Comparison of ENCODE assay signal across 10 cellular contexts in genomic region chr14:34699873-34700621, GRCh38. TPM values are rescaled to one million over a fixed set of nuclear protein-coding genes. Genes with fewer than 3 reads are reported as not detected.
DNase-seq lines count a peak whose midpoint lies in the region; ATAC-seq and TF ChIP-seq lines count a peak whose summit lies in the region.
"Had no signal": no experiment of that assay in that cellular context is flagged by ENCODE, and none has a peak within 500 bp of the region (broad histone marks: within the 10 kb centered on the region; RNA-seq: fewer than 3 reads in every experiment).

No MANE protein-coding gene starts in this region.

- DNase-seq in MCF 10A (ENCODE audit: unreplicated experiment) (peak; percentile 80), breast epithelium (ENCODE audit: low spot score in 2 of 2) (no peak), SJCRH30 (peak; percentile 68 to 87), foreskin fibroblast (peak; percentile 87 to 92), upper lobe of right lung (no peak), ascending aorta (ENCODE audit: low spot score in 2 of 2) (no peak), hippocampal formation (lab: John Stamatoyannopoulos, UW) (no peak)
- no peak for DNase-seq in stimulated activated CD4-positive, alpha-beta T cell treated with anti-CD3 and anti-CD28 coated beads, Interleukin-4, amount 100 ng/mL, for 24 hours
- DNase-seq: CD8-positive, alpha-beta T cell; left ventricle myocardium superior had no signal

- H3K27ac Mint-ChIP-seq in MCF 10A (ENCODE audit: low read depth, unreplicated experiment) = peak overlapping the region; percentile 77
- H3K27ac Mint-ChIP-seq: CD8-positive, alpha-beta T cell had no signal

- H3K4me3 ChIP-seq in breast epithelium = no peak overlapping the region
- no peak overlapping the region for H3K4me3 ChIP-seq in SJCRH30
- no peak overlapping the region for H3K4me3 ChIP-seq in foreskin fibroblast (ENCODE audit: low read depth in 1 of 2, low read length in 2 of 2)
- H3K4me3 ChIP-seq in upper lobe of right lung = no peak overlapping the region
- no peak overlapping the region for H3K4me3 ChIP-seq in ascending aorta

- H3K36me3 Mint-ChIP-seq in MCF 10A (ENCODE audit: insufficient read depth, unreplicated experiment) = no peaks in the 10 kb centered on the region
- H3K36me3 Mint-ChIP-seq: CD8-positive, alpha-beta T cell had no signal

- TF ChIP-seq POLR2A in breast epithelium (IDR thresholded peaks at IDR 0.05) = no peak

- H3K27ac ChIP-seq in breast epithelium (no peak overlapping the region), SJCRH30 (peak overlapping the region; percentile 59), upper lobe of right lung (no peak overlapping the region), ascending aorta (no peak overlapping the region)

- no peaks in the 10 kb centered on the region for H3K9me3 Mint-ChIP-seq in MCF 10A (ENCODE audit: unreplicated experiment)
- H3K9me3 Mint-ChIP-seq: CD8-positive, alpha-beta T cell had no signal

- no TSS peak for BruUV-seq in MCF 10A (replicated peaks; lab: Mats Ljungman, UMichigan)

- H3K27me3 Mint-ChIP-seq in MCF 10A (ENCODE audit: insufficient read depth, unreplicated experiment) = no peaks in the 10 kb centered on the region

- H3K4me1 ChIP-seq in breast epithelium (no peaks in the 10 kb centered on the region), SJCRH30 (peaks cover 27% of the 10 kb centered on the region), upper lobe of right lung (no peaks in the 10 kb centered on the region), ascending aorta (no peaks in the 10 kb centered on the region)

- peak overlapping the region; percentile 37 for H3K4me3 Mint-ChIP-seq in MCF 10A (ENCODE audit: unreplicated experiment)
- H3K4me3 Mint-ChIP-seq: CD8-positive, alpha-beta T cell had no signal

- TF ChIP-seq CTCF in MCF 10A (IDR thresholded peaks at IDR 0.05; ENCODE audit: unreplicated experiment) = no peak
- TF ChIP-seq CTCF in breast epithelium (IDR thresholded peaks at IDR 0.05) = no peak
- no peak for TF ChIP-seq CTCF in foreskin fibroblast (IDR thresholded peaks at IDR 0.05; ENCODE audit: low read depth, low read length)
- no peak for TF ChIP-seq CTCF in upper lobe of right lung (IDR thresholded peaks at IDR 0.05)
- TF ChIP-seq CTCF in ascending aorta (IDR thresholded peaks at IDR 0.05) = no peak

- H3K4me1 Mint-ChIP-seq in MCF 10A (ENCODE audit: insufficient read depth, unreplicated experiment) = peaks cover 15% of the 10 kb centered on the region

- no peak for ATAC-seq in upper lobe of right lung
- ATAC-seq: CD8-positive, alpha-beta T cell; left ventricle myocardium superior had no signal

- H3K36me3 ChIP-seq in breast epithelium = no peaks in the 10 kb centered on the region
- H3K36me3 ChIP-seq in SJCRH30 = no peaks in the 10 kb centered on the region
- no peaks in the 10 kb centered on the region for H3K36me3 ChIP-seq in upper lobe of right lung
- no peaks in the 10 kb centered on the region for H3K36me3 ChIP-seq in ascending aorta

- CTCF ChIA-PET in MCF 10A (lab: Yijun Ruan, JAX) = interaction anchor here (0.6 to 3.6 kb wide), 7 partner anchors 8 to 422 kb away, joined by 3 to 21 read pairs (median 4); partner anchors contain the start of gene PRORP

- H3K27me3 ChIP-seq in breast epithelium = no peaks in the 10 kb centered on the region
- H3K27me3 ChIP-seq in SJCRH30 = no peaks in the 10 kb centered on the region
- no peaks in the 10 kb centered on the region for H3K27me3 ChIP-seq in upper lobe of right lung
- H3K27me3 ChIP-seq in ascending aorta = no peaks in the 10 kb centered on the region

- intact Hi-C loops in MCF 10A (cut with micrococcal nuclease) = no loop called here
- intact Hi-C loops in breast epithelium (cut with DNase I; ENCODE audit: low total_unique reads) = no loop called here
- intact Hi-C loops in upper lobe of right lung (cut with DNase I) = no loop called here
- intact Hi-C loops in ascending aorta (cut with DNase I) = no loop called here

- no peaks in the 10 kb centered on the region for H3K9me3 ChIP-seq in breast epithelium
- no peaks in the 10 kb centered on the region for H3K9me3 ChIP-seq in SJCRH30 (replicated peaks)
- H3K9me3 ChIP-seq in upper lobe of right lung = no peaks in the 10 kb centered on the region
- no peaks in the 10 kb centered on the region for H3K9me3 ChIP-seq in ascending aorta

- POLR2A ChIA-PET in MCF 10A (lab: Yijun Ruan, JAX) = interaction anchor here (0.7 to 4.9 kb wide), 11 partner anchors 9 to 346 kb away, joined by 3 to 92 read pairs (median 6); partner anchors contain the start of genes BAZ1A, CFL2, FAM177A1 and SRP54

RNA-seq across cellular contexts. Expression of gene CFL2, which starts 14.3 kb away (rescaled TPM):
- total RNA-seq in MCF 10A (2022) = 39.7 and 53.7 TPM in 2 replicates
- 10 to 100 TPM; 28.8 to 75.2 (median 34.4) TPM for total RNA-seq in breast epithelium
- total RNA-seq in SJCRH30 (2014; rRNA removed; shearing (Covaris generic)) = 197 and 233 TPM in 2 replicates
- 56.5 TPM for total RNA-seq in upper lobe of right lung
- total RNA-seq in ascending aorta = 49.0 TPM

Comparison
In these comparisons a context has a peak if more than half of its experiments do, and no peak if none do; other contexts are left out.
1. DNase-seq: peak in MCF 10A (single experiment), SJCRH30 (2 of 2) and foreskin fibroblast (2 of 2); none in breast epithelium (0 of 2), upper lobe of right lung (single experiment), ascending aorta (0 of 2), stimulated activated CD4-positive, alpha-beta T cell treated with anti-CD3 and anti-CD28 coated beads, Interleukin-4, amount 100 ng/mL, for 24 hours (single experiment) and hippocampal formation (0 of 2).